ENCODE assay signal across 8 cellular contexts in the genomic region with DNA sequence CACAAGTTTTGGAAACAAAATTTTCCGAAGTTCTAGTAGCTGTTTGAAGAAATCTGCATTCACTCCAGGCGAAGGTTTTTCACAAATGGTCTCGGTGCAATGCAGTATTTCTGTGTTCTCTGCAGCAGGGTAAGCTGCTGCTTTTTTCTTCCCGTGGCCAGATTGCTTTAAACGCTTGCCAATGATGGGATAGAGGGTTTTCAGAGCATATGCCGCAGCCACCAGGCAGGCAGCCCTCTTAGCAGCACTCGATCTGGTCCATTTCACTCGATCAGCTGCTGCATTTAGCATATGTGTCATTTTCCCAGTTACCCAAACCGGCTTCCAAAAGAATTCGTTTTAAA. TPM values are rescaled to one million over a fixed set of nuclear protein-coding genes. Genes with fewer than 3 reads are reported as not detected.
DNase-seq lines count a peak whose midpoint lies in the region; ATAC-seq, FAIRE-seq and TF ChIP-seq lines count a peak whose summit lies in the region.

No MANE protein-coding gene starts in this region.

- H3K27me3 Mint-ChIP-seq in activated naive CD8-positive, alpha-beta T cell treated with anti-CD3 and anti-CD28 coated beads, Interleukin-2, amount 50 U/mL, for 24 hours = no peaks in the 10 kb centered on the region

- H3K9me3 ChIP-seq in kidney (ENCODE audit: control insufficient read depth in 1 of 2, low read length in 2 of 2) (no peaks in the 10 kb centered on the region), tibial nerve (no peaks in the 10 kb centered on the region)

- no peak for TF ChIP-seq POLR2A in tibial nerve (IDR thresholded peaks at IDR 0.05)

- no peak for TF ChIP-seq CTCF in kidney (IDR thresholded peaks at IDR 0.05; ENCODE audit: borderline replicate concordance, extremely low read depth, insufficient read depth)
- no peak for TF ChIP-seq CTCF in tibial nerve (IDR thresholded peaks at IDR 0.05)

- DNase-seq in LHCN-M2 (ENCODE audit: low read depth) (peak; percentile 29), kidney (no peak), tibial nerve (ENCODE audit: low spot score in 2 of 2) (no peak), NCI-H146 treated with DMSO at 0.1 percent for 48 hours (lab: John Stamatoyannopoulos, UW; ENCODE audit: unreplicated experiment) (no peak), HTR-8/SVneo (ENCODE audit: insufficient read length, low spot score) (no peak)
- peak; percentile 27 for DNase-seq in activated naive CD8-positive, alpha-beta T cell treated with anti-CD3 and anti-CD28 coated beads, Interleukin-2, amount 50 U/mL, for 24 hours

- H3K4me1 Mint-ChIP-seq in activated naive CD8-positive, alpha-beta T cell treated with anti-CD3 and anti-CD28 coated beads, Interleukin-2, amount 50 U/mL, for 24 hours = peaks cover 48% of the 10 kb centered on the region

- H3K4me3 ChIP-seq in GM08714 (ENCODE audit: low read length) (peak overlapping the region; percentile 89), kidney (ENCODE audit: low read length in 2 of 2) (peak overlapping the region; percentile 68 to 86), tibial nerve (peak overlapping the region; percentile 39 to 61 (median 51))

- peak; percentile 22 for ATAC-seq in GM21723 (IDR thresholded peaks at IDR 0.05; ENCODE audit: unreplicated experiment)
- ATAC-seq in activated naive CD8-positive, alpha-beta T cell treated with anti-CD3 and anti-CD28 coated beads, Interleukin-2, amount 50 U/mL, for 24 hours = peak; percentile 1

- H3K4me1 ChIP-seq in kidney (ENCODE audit: control insufficient read depth in 1 of 2, insufficient read depth in 1 of 2, low read depth in 1 of 2, low read length in 2 of 2) (peaks cover 0 to 7% of the 10 kb centered on the region in 2 donors), tibial nerve (peaks cover 0 to 11% (median 2%) of the 10 kb centered on the region in 4 donors)

- FAIRE-seq in kidney (lab: Jason Lieb, UNC) (no peak), HTR-8/SVneo (lab: Jason Lieb, UNC) (no peak)

- intact Hi-C loops in kidney (cut with DNase I) = no loop called here

- H3K36me3 ChIP-seq in kidney (ENCODE audit: control insufficient read depth in 1 of 2, insufficient read depth in 2 of 2, low read length in 2 of 2) (no peaks in the 10 kb centered on the region), tibial nerve (no peaks in the 10 kb centered on the region)

- peaks cover 2% of the 10 kb centered on the region for H3K36me3 Mint-ChIP-seq in activated naive CD8-positive, alpha-beta T cell treated with anti-CD3 and anti-CD28 coated beads, Interleukin-2, amount 50 U/mL, for 24 hours (ENCODE audit: low read depth)

- H3K27ac ChIP-seq in kidney (ENCODE audit: low read depth in 2 of 2, low read length in 2 of 2) = peak overlapping the region in 1 of 2 donors; percentile 44
- peak overlapping the region; percentile 64 to 88 (median 78) for H3K27ac ChIP-seq in tibial nerve

- peak overlapping the region; percentile 39 to 68 for H3K9ac ChIP-seq in kidney (ENCODE audit: low read length in 2 of 2)

- no peaks in the 10 kb centered on the region for H3K27me3 ChIP-seq in tibial nerve

- H3K9me3 Mint-ChIP-seq in activated naive CD8-positive, alpha-beta T cell treated with anti-CD3 and anti-CD28 coated beads, Interleukin-2, amount 50 U/mL, for 24 hours = no peaks in the 10 kb centered on the region

- H3K4me3 Mint-ChIP-seq in activated naive CD8-positive, alpha-beta T cell treated with anti-CD3 and anti-CD28 coated beads, Interleukin-2, amount 50 U/mL, for 24 hours = no peak overlapping the region

- WGBS in tibial nerve, 2 donors = 12 to 20% methylated on average over 10 of the region's 10 CpGs

- no peak overlapping the region for H3K27ac Mint-ChIP-seq in activated naive CD8-positive, alpha-beta T cell treated with anti-CD3 and anti-CD28 coated beads, Interleukin-2, amount 50 U/mL, for 24 hours

- no peak for TF ChIP-seq EP300 in tibial nerve (IDR thresholded peaks at IDR 0.05)

RNA-seq across cellular contexts. Expression of a gene that starts 0.3 kb away (rescaled TPM):
- total RNA-seq in LHCN-M2 (2014; rRNA removed) (0.06 and 0.40 TPM in 2 replicates), kidney (1.4 TPM), tibial nerve (1 to 10 TPM; 4.8 to 8.8 (median 7.7) TPM)
- not detected for polyA plus RNA-seq in LHCN-M2 (2012)
- 0.17 TPM for polyA plus RNA-seq in kidney (ENCODE audit: insufficient read depth, low read depth, low replicate concordance)

Comparison
In these comparisons a context has a peak if more than half of its experiments do, and no peak if none do; other contexts are left out.
1. DNase-seq: peak in LHCN-M2 (single experiment) and activated naive CD8-positive, alpha-beta T cell treated with anti-CD3 and anti-CD28 coated beads, Interleukin-2, amount 50 U/mL, for 24 hours (single experiment); none in kidney (single experiment), tibial nerve (0 of 2), NCI-H146 treated with DMSO at 0.1 percent for 48 hours (single experiment) and HTR-8/SVneo (single experiment).
2. Peak in every context shown above with its lines, with median percentiles within 50 percentile points of each other: H3K4me3 ChIP-seq.